22 cellular contexts compared by ENCODE assay signal in genomic region chr11:34343686-34344085, GRCh38.
"Had no signal": no experiment of that assay in that cellular context is flagged by ENCODE, and none has a peak within 500 bp of the region (broad histone marks: within the 10 kb centered on the region; RNA-seq: fewer than 3 reads in every experiment).

No MANE protein-coding gene starts in this region.

- H3K4me3 ChIP-seq: body of pancreas, esophagus muscularis mucosa, heart left ventricle, left lung, lower lobe of right lung, right atrium auricular region, spleen, vagina had no signal

- H3K36me3 Mint-ChIP-seq: natural killer cell treated with Interleukin-12 subunit alpha and Interleukin-12 subunit beta and Interleukin-15 and Interleukin-18, amount 100 ng/mL, for 72 hours had no signal

- H3K27me3 ChIP-seq: body of pancreas, esophagus muscularis mucosa, heart left ventricle, left lung, right atrium auricular region, spleen, vagina had no signal

- H3K9me3 Mint-ChIP-seq: activated naive CD4-positive, alpha-beta T cell treated with anti-CD3 and anti-CD28 coated beads, Interleukin-2, amount 50 U/mL, for 24 hours; activated naive CD8-positive, alpha-beta T cell treated with anti-CD3 and anti-CD28 coated beads, Interleukin-2, amount 50 U/mL, for 24 hours; activated T-cell treated with anti-CD3 and anti-CD28 coated beads, Interleukin-2, amount 50 U/mL, for 4 hours; activated T-helper 2 cell treated with anti-CD3 and anti-CD28 coated beads, Interferon-gamma antibody, Interleukin-2, Interleukin-4, amounts not matched to agents 10 μg/mL and 5 μg/mL and 100 μg/mL, durations not matched to agents 14 hours and 24 hours and 36 hours; natural killer cell treated with Interleukin-12 subunit alpha and Interleukin-12 subunit beta and Interleukin-15 and Interleukin-18, amount 100 ng/mL, for 72 hours had no signal

- H3K27ac ChIP-seq: foreskin keratinocyte, left lung, lower lobe of right lung, spleen, vagina had no signal

- H3K27me3 Mint-ChIP-seq: activated naive CD4-positive, alpha-beta T cell treated with anti-CD3 and anti-CD28 coated beads, Interleukin-2, amount 50 U/mL, for 24 hours; type B pancreatic cell had no signal

- DNase-seq: activated CD4-positive, alpha-beta T cell treated with anti-CD3 and anti-CD28 coated beads for 4 hours; activated CD4-positive, alpha-beta T cell treated with anti-CD3 and anti-CD28 coated beads, Interleukin-2, amount 50 U/mL, for 4 hours; activated CD8-positive, alpha-beta memory T cell treated with anti-CD3 and anti-CD28 coated beads, Interleukin-2, amount 50 U/mL, for 48 hours; activated naive CD8-positive, alpha-beta T cell treated with anti-CD3 and anti-CD28 coated beads, Interleukin-2, amount 50 U/mL, for 24 hours; activated T-cell treated with anti-CD3 and anti-CD28 coated beads, Interleukin-2, amount 50 U/mL, for 4 hours; body of pancreas; dermis blood vessel endothelial cell; effector CD4-positive, alpha-beta T cell; heart left ventricle; left lung; lower lobe of right lung; mesendoderm; spleen; stimulated activated naive CD4-positive, alpha-beta T cell had no signal

- H3K36me3 ChIP-seq: esophagus muscularis mucosa, heart left ventricle, left lung, lower lobe of right lung, right atrium auricular region, spleen, vagina had no signal

- ATAC-seq: activated naive CD8-positive, alpha-beta T cell treated with anti-CD3 and anti-CD28 coated beads, Interleukin-2, amount 50 U/mL, for 24 hours; activated T-cell treated with anti-CD3 and anti-CD28 coated beads, Interleukin-2, amount 50 U/mL, for 4 hours; body of pancreas; heart left ventricle; left lung; lower lobe of right lung; natural killer cell treated with Interleukin-12 subunit alpha and Interleukin-12 subunit beta and Interleukin-15 and Interleukin-18, amount 100 ng/mL, for 72 hours had no signal

- H3K27ac Mint-ChIP-seq: activated naive CD4-positive, alpha-beta T cell treated with anti-CD3 and anti-CD28 coated beads, Interleukin-2, amount 50 U/mL, for 24 hours; activated naive CD8-positive, alpha-beta T cell treated with anti-CD3 and anti-CD28 coated beads, Interleukin-2, amount 50 U/mL, for 24 hours; activated T-helper 2 cell treated with anti-CD3 and anti-CD28 coated beads, Interferon-gamma antibody, Interleukin-2, Interleukin-4, amounts not matched to agents 10 μg/mL and 5 μg/mL and 100 μg/mL, durations not matched to agents 14 hours and 24 hours and 36 hours; natural killer cell treated with Interleukin-12 subunit alpha and Interleukin-12 subunit beta and Interleukin-15 and Interleukin-18, amount 100 ng/mL, for 72 hours; type B pancreatic cell had no signal

- H3K4me3 Mint-ChIP-seq: activated naive CD4-positive, alpha-beta T cell treated with anti-CD3 and anti-CD28 coated beads, Interleukin-2, amount 50 U/mL, for 24 hours; activated naive CD8-positive, alpha-beta T cell treated with anti-CD3 and anti-CD28 coated beads, Interleukin-2, amount 50 U/mL, for 24 hours; activated T-cell treated with anti-CD3 and anti-CD28 coated beads, Interleukin-2, amount 50 U/mL, for 4 hours; natural killer cell treated with Interleukin-12 subunit alpha and Interleukin-12 subunit beta and Interleukin-15 and Interleukin-18, amount 100 ng/mL, for 72 hours; type B pancreatic cell had no signal

- H3K9me3 ChIP-seq: body of pancreas, esophagus muscularis mucosa, heart left ventricle, left lung, lower lobe of right lung, right atrium auricular region, spleen, vagina had no signal
